20 cellular contexts compared by ENCODE assay signal in genomic region chr13:98299243-98299953, GRCh38.
"Had no signal": no experiment of that assay in that cellular context is flagged by ENCODE, and none has a peak within 500 bp of the region (broad histone marks: within the 10 kb centered on the region; RNA-seq: fewer than 3 reads in every experiment).

No MANE protein-coding gene starts in this region.

- H3K4me3 Mint-ChIP-seq: activated CD4-positive, alpha-beta memory T cell treated with anti-CD3 and anti-CD28 coated beads for 36 hours; activated T-cell treated with anti-CD3 and anti-CD28 coated beads, Interleukin-2, amount 50 U/mL, for 24 hours; naive thymus-derived CD8-positive, alpha-beta T cell; stimulated activated naive CD8-positive, alpha-beta T cell treated with anti-CD3 and anti-CD28 coated beads, Interleukin-15, amount 100 ng/mL, for 72 hours had no signal

- H3K27me3 Mint-ChIP-seq: progenitor cell of endocrine pancreas had no signal

- H3K9me3 Mint-ChIP-seq: activated CD4-positive, alpha-beta memory T cell treated with anti-CD3 and anti-CD28 coated beads for 36 hours; activated T-cell treated with anti-CD3 and anti-CD28 coated beads, Interleukin-2, amount 50 U/mL, for 24 hours; naive thymus-derived CD8-positive, alpha-beta T cell; stimulated activated naive CD8-positive, alpha-beta T cell treated with anti-CD3 and anti-CD28 coated beads, Interleukin-15, amount 100 ng/mL, for 72 hours had no signal

- H3K27me3 ChIP-seq: adrenal gland, cardiac muscle cell, esophagus muscularis mucosa, foreskin keratinocyte, uterus had no signal

- ATAC-seq: foreskin keratinocyte; mucosa of descending colon; naive thymus-derived CD8-positive, alpha-beta T cell; SK-N-SH treated with all-trans-retinoic acid at 6 μM for 48 hours; stimulated activated naive CD8-positive, alpha-beta T cell treated with anti-CD3 and anti-CD28 coated beads, Interleukin-15, amount 100 ng/mL, for 72 hours had no signal

- H3K27ac ChIP-seq: adrenal gland, cardiac muscle cell, esophagus muscularis mucosa, foreskin keratinocyte, thoracic aorta, uterus had no signal

- H3K36me3 Mint-ChIP-seq: activated CD4-positive, alpha-beta memory T cell treated with anti-CD3 and anti-CD28 coated beads for 36 hours; naive thymus-derived CD8-positive, alpha-beta T cell had no signal

- H3K4me1 Mint-ChIP-seq: naive thymus-derived CD8-positive, alpha-beta T cell; stimulated activated naive CD8-positive, alpha-beta T cell treated with anti-CD3 and anti-CD28 coated beads, Interleukin-15, amount 100 ng/mL, for 72 hours had no signal

- H3K27ac Mint-ChIP-seq: activated CD4-positive, alpha-beta memory T cell treated with anti-CD3 and anti-CD28 coated beads for 36 hours; activated T-cell treated with anti-CD3 and anti-CD28 coated beads, Interleukin-2, amount 50 U/mL, for 24 hours; naive thymus-derived CD8-positive, alpha-beta T cell; stimulated activated naive CD8-positive, alpha-beta T cell treated with anti-CD3 and anti-CD28 coated beads, Interleukin-15, amount 100 ng/mL, for 72 hours had no signal

- H3K4me1 ChIP-seq: foreskin keratinocyte, uterus had no signal

- H3K4me3 ChIP-seq: adrenal gland, cardiac muscle cell, coronary artery, esophagus muscularis mucosa, mucosa of descending colon, thoracic aorta, uterus had no signal

- DNase-seq: activated CD4-positive, alpha-beta memory T cell treated with anti-CD3 and anti-CD28 coated beads for 36 hours; activated naive CD4-positive, alpha-beta T cell treated with anti-CD3 and anti-CD28 coated beads, Interleukin-2, amount 50 U/mL, for 16 hours; activated T-cell treated with anti-CD3 and anti-CD28 coated beads, Interleukin-2, amount 50 U/mL, for 24 hours; adrenal gland; mucosa of descending colon; naive thymus-derived CD8-positive, alpha-beta T cell; nucleus accumbens; right cardiac atrium; stimulated activated CD4-positive, alpha-beta T cell treated with anti-CD3 and anti-CD28 coated beads, Interleukin-1b, Interleukin-23, amount 100 ng/mL, for 48 hours; stimulated activated naive CD8-positive, alpha-beta T cell treated with anti-CD3 and anti-CD28 coated beads, Interleukin-15, amount 100 ng/mL, for 72 hours; T-helper 1 cell; T1000; uterus had no signal

- H3K36me3 ChIP-seq: adrenal gland, cardiac muscle cell, esophagus muscularis mucosa, thoracic aorta, uterus had no signal

- H3K9me3 ChIP-seq: adrenal gland, esophagus muscularis mucosa, mucosa of descending colon, thoracic aorta, uterus had no signal
